In genomic region chr3:37751967-37752660, GRCh38 we compare ENCODE assay signal across 19 cellular contexts.
DNase-seq lines count a peak whose midpoint lies in the region; ATAC-seq and TF ChIP-seq lines count a peak whose summit lies in the region.
"Had no signal": no experiment of that assay in that cellular context is flagged by ENCODE, and none has a peak within 500 bp of the region (broad histone marks: within the 10 kb centered on the region; RNA-seq: fewer than 3 reads in every experiment).

No MANE protein-coding gene starts in this region.

- H3K27me3 ChIP-seq in BLaER1: no peaks in the 10 kb centered on the region
- H3K27me3 ChIP-seq in PC-3 (ENCODE audit: low read length): peaks cover 62% of the 10 kb centered on the region
- H3K27me3 ChIP-seq: breast epithelium, right atrium auricular region had no signal

- H3K36me3 ChIP-seq in BLaER1: peaks cover 3% of the 10 kb centered on the region; the same call in 1 of the 2 replicates
- no peaks in the 10 kb centered on the region for H3K36me3 ChIP-seq in PC-3 (ENCODE audit: low read depth, low read length)
- no peaks in the 10 kb centered on the region for H3K36me3 ChIP-seq in mucosa of descending colon (ENCODE audit: low read depth)
- H3K36me3 ChIP-seq: breast epithelium, SJSA1 had no signal

- peaks cover 27% of the 10 kb centered on the region for H3K4me1 ChIP-seq in BLaER1
- H3K4me1 ChIP-seq in PC-3 (ENCODE audit: insufficient read depth, low read length): no peaks in the 10 kb centered on the region
- no peaks in the 10 kb centered on the region for H3K4me1 ChIP-seq in mucosa of descending colon (ENCODE audit: low read depth)
- H3K4me1 ChIP-seq: breast epithelium, right atrium auricular region, SJSA1 had no signal

- CTCF ChIA-PET in PC-3 (lab: Charles Lee): no interaction called here

- POLR2A ChIA-PET in PC-3 (lab: Charles Lee; ENCODE audit: unreplicated experiment): no interaction called here

- DNase-seq in PC-3 (peak; percentile 18), mucosa of descending colon (no peak), EL (no peak), NCI-H526 treated with DMSO at 0.1 percent for 48 hours (lab: John Stamatoyannopoulos, UW) (no peak)
- no peak for DNase-seq in stimulated activated CD4-positive, alpha-beta T cell treated with anti-CD3 and anti-CD28 coated beads, Interleukin-4, amount 100 ng/mL, for 1 hour
- DNase-seq: activated CD4-positive, alpha-beta memory T cell treated with anti-CD3 and anti-CD28 coated beads for 36 hours; activated T-cell treated with anti-CD3 and anti-CD28 coated beads for 4 hours; CD4-positive, alpha-beta memory T cell; DND-41; NCI-H1105 treated with DMSO at 0.1 percent for 48 hours; NCI-H2107; NCI-H774; stimulated activated CD8-positive, alpha-beta memory T cell treated with anti-CD3 and anti-CD28 coated beads, Interleukin-4, amount 100 ng/mL, for 48 hours had no signal

- H3K79me2 ChIP-seq in PC-3 (ENCODE audit: low read length): no peaks in the 10 kb centered on the region

- H3K9me2 ChIP-seq in PC-3 (replicated peaks; ENCODE audit: low read length): no peaks in the 10 kb centered on the region

- H3K4me2 ChIP-seq in BLaER1 (peak overlapping the region; percentile 57), PC-3 (ENCODE audit: low read length) (no peak overlapping the region)

- H3K9me3 ChIP-seq in BLaER1 (no peaks in the 10 kb centered on the region; the same call in 1 of the 2 replicates), PC-3 (ENCODE audit: low read length) (no peaks in the 10 kb centered on the region), mucosa of descending colon (no peaks in the 10 kb centered on the region)
- H3K9me3 ChIP-seq: breast epithelium, right atrium auricular region, SJSA1 had no signal

- no TSS peak for BruUV-seq in PC-3 (replicated peaks; lab: Mats Ljungman, UMichigan)

- no peaks in the 10 kb centered on the region for H3F3A ChIP-seq in PC-3 (ENCODE audit: low read length, unreplicated experiment)

- intact Hi-C loops in PC-3 (cut with micrococcal nuclease) (no loop called here), mucosa of descending colon (cut with DNase I, micrococcal nuclease) (no loop called here)

- H3K9ac ChIP-seq in BLaER1 (no peak overlapping the region), PC-3 (ENCODE audit: low read length) (no peak overlapping the region)

- TF ChIP-seq CTCF in PC-3 (conservative IDR thresholded peaks at IDR 0.05; ENCODE audit: low read depth, low read length): no peak
- TF ChIP-seq CTCF in mucosa of descending colon (IDR thresholded peaks at IDR 0.05): no peak

- H4K20me1 ChIP-seq in BLaER1 (no peaks in the 10 kb centered on the region), PC-3 (ENCODE audit: low read length) (no peaks in the 10 kb centered on the region)

- ATAC-seq in GM18520 (IDR thresholded peaks at IDR 0.05; ENCODE audit: unreplicated experiment): peak; percentile 40
- no peak for ATAC-seq in PC-3
- ATAC-seq in mucosa of descending colon: peak; percentile 46

- no peak overlapping the region for H3K4me3 ChIP-seq in BLaER1
- no peak overlapping the region for H3K4me3 ChIP-seq in PC-3 (ENCODE audit: low read length)
- H3K4me3 ChIP-seq in mucosa of descending colon: no peak overlapping the region
- H3K4me3 ChIP-seq: breast epithelium, coronary artery, right atrium auricular region, SJSA1 had no signal

- no peak overlapping the region for H3K27ac ChIP-seq in BLaER1
- H3K27ac ChIP-seq in PC-3 (ENCODE audit: low read length): no peak overlapping the region
- H3K27ac ChIP-seq: breast epithelium, coronary artery, right atrium auricular region, SJSA1 had no signal

- no peak overlapping the region for H2AFZ ChIP-seq in PC-3 (ENCODE audit: low read length)
